Comparison of ENCODE assay signal across 8 cellular contexts in genomic region chr10:88064608-88065383, GRCh38.
DNase-seq lines count a peak whose midpoint lies in the region; ATAC-seq and TF ChIP-seq lines count a peak whose summit lies in the region.

No MANE protein-coding gene starts in this region.

- no peaks in the 10 kb centered on the region for H3K36me3 ChIP-seq in hepatocyte (replicated peaks; ENCODE audit: insufficient read depth, low read depth)

- H4K20me1 ChIP-seq in hepatocyte (ENCODE audit: insufficient read depth, poor library complexity, severe bottlenecking), result no peaks in the 10 kb centered on the region

- ATAC-seq in GM19438 (IDR thresholded peaks at IDR 0.05; ENCODE audit: low read depth, unreplicated experiment) (peak; percentile 64), HG03439 (IDR thresholded peaks at IDR 0.05; ENCODE audit: unreplicated experiment) (peak; percentile 60)

- no peaks in the 10 kb centered on the region for H3K9me2 ChIP-seq in hepatocyte (replicated peaks; ENCODE audit: insufficient read depth)

- no peaks in the 10 kb centered on the region for H3K9me3 ChIP-seq in hepatocyte (ENCODE audit: low read depth)

- no peak overlapping the region for H3K4me2 ChIP-seq in hepatocyte

- no peak overlapping the region for H3K4me3 ChIP-seq in hepatocyte

- 80% methylated on average over 5 of the region's 5 CpGs for WGBS in hepatocyte (ENCODE audit: low lambda C conversion rate, missing lambda C conversion rate)

- no peaks in the 10 kb centered on the region for H3K79me2 ChIP-seq in hepatocyte

- no peak overlapping the region for H2AFZ ChIP-seq in hepatocyte

- TF ChIP-seq CTCF in hepatocyte (IDR thresholded peaks at IDR 0.05; ENCODE audit: poor library complexity), result no peak

- no peaks in the 10 kb centered on the region for H3K27me3 ChIP-seq in hepatocyte

- H3K4me1 ChIP-seq in hepatocyte (ENCODE audit: insufficient read depth), result peaks cover 25% of the 10 kb centered on the region

- no peak overlapping the region for H3K27ac ChIP-seq in hepatocyte

- DNase-seq in EL, result peak; percentile 15
- DNase-seq in activated CD4-positive, alpha-beta T cell treated with anti-CD3 and anti-CD28 coated beads, Interleukin-2, amount 50 U/mL, for 1 hour, result peak; percentile 8
- DNase-seq in hepatocyte (ENCODE audit: low spot score), result peak; percentile 45
- DNase-seq in NCI-H748 (lab: John Stamatoyannopoulos, UW; ENCODE audit: unreplicated experiment), result no peak
- DNase-seq in cerebellar nuclear complex (lab: John Stamatoyannopoulos, UW), result no peak
- DNase-seq in NCI-H526 treated with DMSO at 0.1 percent for 48 hours (lab: John Stamatoyannopoulos, UW), result no peak

Comparison
In these comparisons a context has a peak if more than half of its experiments do, and no peak if none do; other contexts are left out.
1. DNase-seq: peak in EL (single experiment), activated CD4-positive, alpha-beta T cell treated with anti-CD3 and anti-CD28 coated beads, Interleukin-2, amount 50 U/mL, for 1 hour (single experiment) and hepatocyte (single experiment); none in NCI-H748 (single experiment), cerebellar nuclear complex (0 of 2) and NCI-H526 treated with DMSO at 0.1 percent for 48 hours (single experiment).